ENCODE assay signal across 23 cellular contexts in the genomic region with DNA sequence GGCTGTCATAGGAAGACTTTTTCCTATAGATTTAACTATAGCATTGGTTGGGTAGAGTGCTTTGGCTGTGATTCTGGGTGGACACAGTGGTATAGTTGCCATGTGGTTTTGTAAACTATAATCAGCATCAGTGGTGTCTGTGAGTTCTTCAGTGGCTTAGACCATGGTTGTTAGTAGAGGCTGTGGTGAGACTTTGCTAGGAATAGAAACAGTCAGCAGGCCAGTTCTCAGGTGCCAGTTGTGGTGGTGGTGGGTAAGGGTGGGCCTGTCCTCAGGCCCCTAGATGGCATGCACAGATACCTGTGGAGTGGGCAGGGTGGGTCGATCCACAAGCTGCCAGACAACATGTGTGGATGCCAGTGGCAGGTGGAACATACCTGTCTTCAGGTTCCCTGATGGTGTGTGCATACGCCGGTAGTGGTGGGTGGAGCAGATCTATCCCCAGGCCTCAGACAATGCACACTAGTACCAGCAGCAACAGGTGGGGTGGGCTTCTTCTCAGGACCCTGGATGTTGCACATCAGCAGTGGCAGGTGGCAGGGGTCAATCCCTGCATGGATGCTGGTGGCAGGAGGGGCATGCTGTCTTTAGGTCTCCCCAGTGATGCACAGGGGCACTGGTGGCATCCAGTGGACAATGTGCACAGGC.
"Had no signal": no experiment of that assay in that cellular context is flagged by ENCODE, and none has a peak within 500 bp of the region (broad histone marks: within the 10 kb centered on the region; RNA-seq: fewer than 3 reads in every experiment).

No MANE protein-coding gene starts in this region.

- H3K9me3 ChIP-seq: gastrocnemius medialis had no signal

- DNase-seq: dermis blood vessel endothelial cell; dorsolateral prefrontal cortex; effector CD4-positive, alpha-beta T cell; effector memory CD4-positive, alpha-beta T cell; foreskin keratinocyte; gastrocnemius medialis; glutamatergic neuron; head of caudate nucleus; heart right ventricle; hippocampal formation; left cardiac atrium; left lung; left ventricle myocardium superior; lower lobe of right lung; mesenchymal stem cell; mucosa of descending colon; naive thymus-derived CD4-positive, alpha-beta T cell had no signal

- H3K27ac ChIP-seq: coronary artery, dorsolateral prefrontal cortex, esophagus muscularis mucosa, foreskin keratinocyte, gastrocnemius medialis, heart right ventricle, left lung, lower lobe of right lung had no signal

- H3K4me3 ChIP-seq: coronary artery, dorsolateral prefrontal cortex, esophagus muscularis mucosa, gastrocnemius medialis, heart right ventricle, left lung, lower lobe of right lung, mucosa of descending colon had no signal

- ATAC-seq: foreskin keratinocyte; gastrocnemius medialis; left cardiac atrium; left lung; left ventricle myocardium superior; mucosa of descending colon; naive thymus-derived CD4-positive, alpha-beta T cell had no signal

- H3K4me1 ChIP-seq: esophagus muscularis mucosa, gastrocnemius medialis, heart right ventricle, left lung, lower lobe of right lung had no signal

- H3K36me3 ChIP-seq: esophagus muscularis mucosa, gastrocnemius medialis, heart right ventricle, left lung, lower lobe of right lung had no signal

- H3K27me3 ChIP-seq: esophagus muscularis mucosa, gastrocnemius medialis, heart right ventricle had no signal

- FAIRE-seq: colon, endothelial cell of umbilical vein, islet of Langerhans, keratinocyte had no signal
